Comparison of ENCODE assay signal across 8 cellular contexts in the genomic region with DNA sequence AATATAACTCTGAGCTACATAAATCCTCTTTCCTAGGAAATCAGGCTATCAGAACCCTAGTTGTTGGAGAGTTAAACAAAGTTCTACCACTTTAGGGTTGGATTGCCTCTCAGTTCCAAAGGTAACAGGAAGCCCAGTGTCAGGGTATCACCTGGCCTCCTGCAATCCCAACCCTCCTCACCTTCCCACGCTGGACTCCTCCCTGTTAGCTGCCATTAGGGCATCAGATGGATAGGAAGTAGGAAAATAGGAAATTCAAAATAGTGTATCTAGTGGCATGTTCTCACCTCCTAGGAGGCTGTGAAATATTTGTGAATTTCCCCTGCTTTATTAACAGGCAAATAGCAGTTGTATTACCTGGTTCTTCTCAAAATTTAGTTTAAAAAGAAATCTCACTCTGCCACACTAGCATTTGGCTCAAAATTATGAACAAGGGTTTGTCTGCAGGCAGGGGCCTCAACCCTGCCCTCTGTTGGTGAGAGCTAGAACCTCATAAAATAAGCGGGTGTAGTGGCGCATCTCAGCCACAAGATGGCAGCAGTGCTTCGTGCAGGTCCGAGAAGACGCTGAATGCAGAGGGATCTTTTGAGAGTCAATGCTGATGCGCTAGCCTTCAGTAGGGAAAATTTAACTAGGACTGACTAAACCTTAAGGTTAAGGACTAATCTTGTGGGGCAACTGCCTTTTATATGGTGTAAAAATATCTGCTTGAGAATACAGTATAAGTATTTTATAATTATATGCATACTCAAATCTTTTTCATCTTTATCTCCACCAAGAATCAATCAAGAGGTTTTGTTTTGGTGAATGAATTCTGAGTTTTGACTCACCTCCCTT.
DNase-seq lines count a peak whose midpoint lies in the region; TF ChIP-seq lines count a peak whose summit lies in the region.

No MANE protein-coding gene starts in this region.

- no peak overlapping the region for H2BK12ac ChIP-seq in H9 (ENCODE audit: insufficient read length, low read depth, low read length)

- H3K4me1 Mint-ChIP-seq in H9, result no peaks in the 10 kb centered on the region; a peak in 1 of 4 replicates

- H3K27ac ChIP-seq in H9 (ENCODE audit: insufficient read length, low read depth, low read length), result no peak overlapping the region
- no peak overlapping the region for H3K27ac ChIP-seq in thyroid gland

- no peak overlapping the region for H2BK15ac ChIP-seq in H9 (ENCODE audit: low read depth, low read length)

- no peak overlapping the region for H4K91ac ChIP-seq in H9 (ENCODE audit: insufficient read length, low read depth, low read length)

- DNase-seq in GF-D8 (lab: John Stamatoyannopoulos, UW), result peak; percentile 26
- DNase-seq in H9, result peak; percentile 85
- peak; percentile 82 for DNase-seq in RPMI8226
- DNase-seq in activated T-helper 1 cell treated with anti-CD3 and anti-CD28 coated beads, Interleukin-2, amount 50 U/mL, for 16 hours (ENCODE audit: low read depth in 1 of 2, low spot score in 1 of 2), result peak; percentile 53 to 59
- DNase-seq in foreskin fibroblast, result peak; percentile 65 to 88
- peak; percentile 75 for DNase-seq in occipital lobe (lab: John Stamatoyannopoulos, UW)
- DNase-seq in thyroid gland, result peak; percentile 57 to 67

- H3K4me2 ChIP-seq in H9 (ENCODE audit: insufficient read depth, insufficient read length, low read length) (no peak overlapping the region), Loucy (ENCODE audit: low read depth, low read length, poor library complexity, severe bottlenecking) (no peak overlapping the region)

- H3K14ac ChIP-seq in H9 (ENCODE audit: insufficient read depth, low read length), result no peak overlapping the region

- no CpG with 5 or more reads among the region's 7 CpGs for WGBS in H9 (ENCODE audit: extremely low coverage, insufficient read length, low lambda C conversion rate)
- 5 to 9% methylated on average over 7 of the region's 7 CpGs for WGBS in thyroid gland, 2 donors

- no peaks in the 10 kb centered on the region for H3K9me2 ChIP-seq in Loucy (replicated peaks; ENCODE audit: low read depth, low read length)

- no peak overlapping the region; a peak in 1 of 7 replicates for H3K27ac Mint-ChIP-seq in H9

- H3K4me1 ChIP-seq in H9 (ENCODE audit: insufficient read depth, low read length), result no peaks in the 10 kb centered on the region
- H3K4me1 ChIP-seq in Loucy (ENCODE audit: insufficient read depth, low read length, poor library complexity, severe bottlenecking), result no peaks in the 10 kb centered on the region
- no peaks in the 10 kb centered on the region for H3K4me1 ChIP-seq in thyroid gland

- no peaks in the 10 kb centered on the region for H3K79me2 ChIP-seq in H9 (ENCODE audit: insufficient read depth, low read length)
- H3K79me2 ChIP-seq in Loucy (ENCODE audit: insufficient read depth, low read length), result no peaks in the 10 kb centered on the region

- H3K9me3 ChIP-seq in H9 (ENCODE audit: control insufficient read depth, low read depth, low read length) (no peaks in the 10 kb centered on the region), Loucy (ENCODE audit: insufficient read depth, low read depth, low read length) (no peaks in the 10 kb centered on the region), thyroid gland (no peaks in the 10 kb centered on the region)

- H2BK5ac ChIP-seq in H9 (ENCODE audit: insufficient read length, low read length), result no peak overlapping the region

- no peaks in the 10 kb centered on the region for H3K36me3 Mint-ChIP-seq in H9 (ENCODE audit: insufficient read depth in 1 of 3, low read depth in 3 of 3)

- H4K8ac ChIP-seq in H9 (replicated peaks; ENCODE audit: insufficient read length, low read depth, low read length), result no peak overlapping the region

- H3K36me3 ChIP-seq in Loucy (ENCODE audit: insufficient read depth, low read length) (no peaks in the 10 kb centered on the region), thyroid gland (no peaks in the 10 kb centered on the region)

- no peaks in the 10 kb centered on the region for H3K79me1 ChIP-seq in H9 (ENCODE audit: insufficient read depth, low read depth, low read length, poor library complexity, severe bottlenecking)

- no peak overlapping the region for H3K9ac ChIP-seq in H9 (ENCODE audit: extremely low read depth, insufficient read length, low read length)
- H3K9ac ChIP-seq in Loucy (ENCODE audit: low read depth, low read length, poor library complexity, severe bottlenecking), result no peak overlapping the region

- no peak overlapping the region for H2AK5ac ChIP-seq in H9 (ENCODE audit: insufficient read length, low read length)

- peak; percentile 100 for TF ChIP-seq CTCF in H9 (conservative IDR thresholded peaks at IDR 0.05)
- peak; percentile 100 for TF ChIP-seq CTCF in Loucy (conservative IDR thresholded peaks at IDR 0.05; ENCODE audit: low read length)
- peak; percentile 100 for TF ChIP-seq CTCF in foreskin fibroblast (IDR thresholded peaks at IDR 0.05; ENCODE audit: low read depth, low read length)
- TF ChIP-seq CTCF in thyroid gland (IDR thresholded peaks at IDR 0.05), result peak; percentile 100

- no peak overlapping the region for H2BK20ac ChIP-seq in H9 (ENCODE audit: low read depth, low read length, poor library complexity, severe bottlenecking)

- H4K20me1 ChIP-seq in H9 (ENCODE audit: control insufficient read depth, insufficient read depth, insufficient read length), result no peaks in the 10 kb centered on the region
- H4K20me1 ChIP-seq in Loucy (ENCODE audit: insufficient read depth, low read length, poor library complexity, severe bottlenecking), result no peaks in the 10 kb centered on the region

- H3K23ac ChIP-seq in H9 (ENCODE audit: insufficient read length, low read depth, low read length), result no peak overlapping the region

- no peaks in the 10 kb centered on the region for H3K23me2 ChIP-seq in H9 (ENCODE audit: insufficient read length, low read depth, low read length, poor library complexity, severe bottlenecking)

- no peak overlapping the region for H3K4ac ChIP-seq in H9 (ENCODE audit: low read depth, low read length)

- H3K27me3 ChIP-seq in H9 (ENCODE audit: insufficient read depth, low read length) (no peaks in the 10 kb centered on the region), Loucy (ENCODE audit: insufficient read depth, low read length, poor library complexity, severe bottlenecking) (no peaks in the 10 kb centered on the region), thyroid gland (no peaks in the 10 kb centered on the region)

- H3K9me3 Mint-ChIP-seq in H9, result no peaks in the 10 kb centered on the region

- no peak overlapping the region for H3K18ac ChIP-seq in H9 (ENCODE audit: insufficient read length, low read depth, low read length)

- no peak overlapping the region for H3T11ph ChIP-seq in H9 (ENCODE audit: low read length)

- no peak overlapping the region for H4K5ac ChIP-seq in H9 (ENCODE audit: insufficient read length, low read depth, low read length)

- no peak for TF ChIP-seq POLR2A in thyroid gland (IDR thresholded peaks at IDR 0.05)

- intact Hi-C loops in thyroid gland (cut with DNase I), result loop anchor here (5.0 to 10.0 kb wide), 2 partner anchors 720 to 763 kb away; no protein-coding TSS in a partner anchor

- no peak overlapping the region for H2BK120ac ChIP-seq in H9 (ENCODE audit: low read depth, low read length, poor library complexity, severe bottlenecking)

- no peaks in the 10 kb centered on the region for H3K27me3 Mint-ChIP-seq in H9 (ENCODE audit: low read depth)

- H2AFZ ChIP-seq in H9 (ENCODE audit: low read length) (no peak overlapping the region), Loucy (ENCODE audit: low read length) (0 out of 2 replicates have a peak overlapping the region, but pooled peaks have one; percentile 35)

- H3F3A ChIP-seq in Loucy (ENCODE audit: low read depth), result no peaks in the 10 kb centered on the region

- H3K4me3 ChIP-seq in Loucy (ENCODE audit: low read length, poor library complexity, severe bottlenecking), result no peak overlapping the region
- H3K4me3 ChIP-seq in foreskin fibroblast (ENCODE audit: low read depth in 1 of 2, low read length in 2 of 2), result no peak overlapping the region
- H3K4me3 ChIP-seq in thyroid gland (replicated peaks in 1 of 3), result no peak overlapping the region

- H3K56ac ChIP-seq in H9 (ENCODE audit: insufficient read length, low read depth, low read length), result no peak overlapping the region

- H3K4me3 Mint-ChIP-seq in H9, result no peak overlapping the region

Comparison
In these comparisons a context has a peak if more than half of its experiments do, and no peak if none do; other contexts are left out.
1. DNase-seq: peak in every context shown above with its lines; median percentile 85 in H9; 82 in RPMI8226; 76 in foreskin fibroblast; 75 in occipital lobe; 62 in thyroid gland; 56 in activated T-helper 1 cell treated with anti-CD3 and anti-CD28 coated beads, Interleukin-2, amount 50 U/mL, for 16 hours; 26 in GF-D8.